1 cellular context compared by ENCODE assay signal in genomic region chr7:99579281-99579955, GRCh38.
TF ChIP-seq lines count a peak whose summit lies in the region.

No MANE protein-coding gene starts in this region.

TF ChIP-seq in H1, 55 proteins besides CTCF, POLR2A, EP300 and RAD21:
- TF ChIP-seq EGR1 (IDR thresholded peaks at IDR 0.05; ENCODE audit: borderline replicate concordance, low read depth, low read length) (no peak), KDM1A (IDR thresholded peaks at IDR 0.05; ENCODE audit: borderline replicate concordance, low read length) (no peak), SP1 (IDR thresholded peaks at IDR 0.05; ENCODE audit: low read depth, low read length) (no peak)
